Comparison of ENCODE assay signal across 16 cellular contexts in genomic region chr20:54058420-54059139, GRCh38. TPM values are rescaled to one million over a fixed set of nuclear protein-coding genes. Genes with fewer than 3 reads are reported as not detected.
DNase-seq lines count a peak whose midpoint lies in the region; ATAC-seq and TF ChIP-seq lines count a peak whose summit lies in the region.
"Had no signal": no experiment of that assay in that cellular context is flagged by ENCODE, and none has a peak within 500 bp of the region (broad histone marks: within the 10 kb centered on the region; RNA-seq: fewer than 3 reads in every experiment).

No MANE protein-coding gene starts in this region.

- H3K27ac ChIP-seq in DOHH2 (ENCODE audit: low read depth, low read length) = no peak overlapping the region
- peak overlapping the region; percentile 54 for H3K27ac ChIP-seq in Panc1 (ENCODE audit: low read length)
- no peak overlapping the region for H3K27ac ChIP-seq in psoas muscle
- H3K27ac ChIP-seq in left lung = no peak overlapping the region
- H3K27ac ChIP-seq: BLaER1 had no signal

- TF ChIP-seq CTCF in DOHH2 (IDR thresholded peaks at IDR 0.05; ENCODE audit: low read depth, low read length, poor library complexity, severe bottlenecking) (no peak), Panc1 (IDR thresholded peaks at IDR 0.05) (no peak), psoas muscle (IDR thresholded peaks at IDR 0.05) (no peak), left lung (IDR thresholded peaks at IDR 0.05) (no peak)

- no peak for DNase-seq in Panc1 (ENCODE audit: low read depth, low spot score)
- no peak for DNase-seq in psoas muscle
- DNase-seq in left lung = no peak
- no peak for DNase-seq in activated T-cell treated with anti-CD3 and anti-CD28 coated beads for 4 hours
- DNase-seq: cerebellar nuclear complex; islet precursor cell; NCI-H1694; SHP77 treated with DMSO at 0.1 percent for 48 hours; stimulated activated CD4-positive, alpha-beta T cell treated with anti-CD3 and anti-CD28 coated beads, Interleukin-15, amount 100 ng/mL, for 24 hours; stimulated activated naive CD8-positive, alpha-beta T cell treated with anti-CD3 and anti-CD28 coated beads, Interleukin-15, Interleukin-2, amounts not matched to agents 100 U/mL and 50 U/mL, for 24 hours had no signal

- no peaks in the 10 kb centered on the region for H4K20me1 ChIP-seq in DOHH2 (ENCODE audit: control insufficient read depth, insufficient read depth, low read depth, low read length)
- H4K20me1 ChIP-seq: BLaER1 had no signal

- peak overlapping the region; percentile 30 for H3K4me2 ChIP-seq in DOHH2 (ENCODE audit: low read length)
- H3K4me2 ChIP-seq: BLaER1 had no signal

- peak; percentile 62 for ATAC-seq in GM19395 (IDR thresholded peaks at IDR 0.05; ENCODE audit: unreplicated experiment)
- peak; percentile 59 for ATAC-seq in HG03060 (IDR thresholded peaks at IDR 0.05; ENCODE audit: low read depth, unreplicated experiment)
- ATAC-seq in Panc1 = no peak
- ATAC-seq in psoas muscle = no peak
- ATAC-seq in left lung = no peak
- no peak for ATAC-seq in HG03045 (IDR thresholded peaks at IDR 0.05; ENCODE audit: unreplicated experiment)
- ATAC-seq: stimulated activated naive CD8-positive, alpha-beta T cell treated with anti-CD3 and anti-CD28 coated beads, Interleukin-15, Interleukin-2, amounts not matched to agents 100 U/mL and 50 U/mL, for 24 hours had no signal

- in situ Hi-C loops in Panc1 (cut with HindIII; ENCODE audit: low pct_unique_long_range_greater_than_20kb, low sequenced_read_pairs) = no loop called here

- H3K9me2 ChIP-seq in DOHH2 (replicated peaks; ENCODE audit: control insufficient read depth, low read length) = no peaks in the 10 kb centered on the region

- H3K79me2 ChIP-seq in DOHH2 (ENCODE audit: control insufficient read depth, low read length) = no peaks in the 10 kb centered on the region

- intact Hi-C loops in Panc1 (cut with micrococcal nuclease; ENCODE audit: unreplicated experiment) = no loop called here
- intact Hi-C loops in psoas muscle (cut with DNase I) = no loop called here
- intact Hi-C loops in left lung (cut with DNase I) = no loop called here

- H3K27me3 ChIP-seq in DOHH2 (ENCODE audit: control insufficient read depth, low read length) (peaks cover 4% of the 10 kb centered on the region; the same call in 1 of the 2 replicates), Panc1 (ENCODE audit: control insufficient read depth, insufficient read depth, low read length) (no peaks in the 10 kb centered on the region), psoas muscle (ENCODE audit: insufficient read depth in 3 of 3, low read length in 2 of 3) (no peaks in the 10 kb centered on the region), left lung (no peaks in the 10 kb centered on the region)
- H3K27me3 ChIP-seq: BLaER1 had no signal

- H3K4me3 ChIP-seq in DOHH2 (ENCODE audit: low read length) (no peak overlapping the region), Panc1 (ENCODE audit: low read depth in 2 of 2, low read length in 2 of 2) (no peak overlapping the region), psoas muscle (no peak overlapping the region), left lung (no peak overlapping the region)
- H3K4me3 ChIP-seq: BLaER1 had no signal

- H3K36me3 ChIP-seq in DOHH2 (ENCODE audit: control insufficient read depth, low read length) = no peaks in the 10 kb centered on the region
- H3K36me3 ChIP-seq in Panc1 (ENCODE audit: control insufficient read depth, insufficient read depth, low read length) = no peaks in the 10 kb centered on the region
- no peaks in the 10 kb centered on the region for H3K36me3 ChIP-seq in psoas muscle (ENCODE audit: insufficient read depth in 1 of 2, low read depth in 1 of 2)
- H3K36me3 ChIP-seq in left lung = no peaks in the 10 kb centered on the region
- H3K36me3 ChIP-seq: BLaER1 had no signal

- H3K4me1 ChIP-seq in DOHH2 (ENCODE audit: control insufficient read depth, low read length) (peaks cover 11% of the 10 kb centered on the region), Panc1 (ENCODE audit: control insufficient read depth, insufficient read depth, low read length) (peaks cover 30% of the 10 kb centered on the region), psoas muscle (no peaks in the 10 kb centered on the region), left lung (peaks cover 0 to 4% of the 10 kb centered on the region in 2 donors)

- CTCF ChIA-PET in Panc1 (lab: Charles Lee) = interaction anchor here (0.7 kb wide), 2 partner anchors 116 to 1268 kb away, joined by 3 to 7 read pairs; no protein-coding TSS in a partner anchor

- H3F3A ChIP-seq in DOHH2 (ENCODE audit: control insufficient read depth, insufficient read depth) = no peaks in the 10 kb centered on the region

- no TSS peak for BruUV-seq in Panc1 (replicated peaks; lab: Mats Ljungman, UMichigan)

- WGBS in psoas muscle, 3 donors = 76 to 81% (median 78%) methylated on average over 16 of the region's 16 CpGs

- H3K9me3 ChIP-seq in DOHH2 (ENCODE audit: control insufficient read depth, insufficient read depth, low read length) (no peaks in the 10 kb centered on the region), Panc1 (ENCODE audit: control insufficient read depth, insufficient read depth, low read depth, low read length) (no peaks in the 10 kb centered on the region), psoas muscle (no peaks in the 10 kb centered on the region), left lung (no peaks in the 10 kb centered on the region)
- H3K9me3 ChIP-seq: BLaER1 had no signal

- POLR2A ChIA-PET in Panc1 (lab: Charles Lee) = no interaction called here

RNA-seq across cellular contexts. Expression of gene BCAS1, which starts 11.8 kb away (rescaled TPM):
- 3.1 TPM for total RNA-seq in Panc1 (2021; ENCODE audit: unreplicated experiment)
- polyA plus RNA-seq in Panc1 (2012; ENCODE audit: insufficient read length) = 4.0 TPM
- under 1 TPM in 2 of 4 donors, not detected in 2; 0.17 to 0.26 TPM for total RNA-seq in psoas muscle
- under 1 TPM; 0.01 to 0.16 (median 0.04) TPM for polyA plus RNA-seq in psoas muscle
- total RNA-seq in left lung = 1 to 10 TPM in 1 of 2 donors, under 1 TPM in 1; 0.99 to 1.6 TPM
- polyA plus RNA-seq: neural cell had no signal

Comparison
In these comparisons a context has a peak if more than half of its experiments do, and no peak if none do; other contexts are left out.
1. ATAC-seq: peak in GM19395 (single experiment) and HG03060 (single experiment); none in Panc1 (single experiment), psoas muscle (0 of 4), left lung (single experiment) and HG03045 (single experiment).